28 cellular contexts compared by ENCODE assay signal in the genomic region with DNA sequence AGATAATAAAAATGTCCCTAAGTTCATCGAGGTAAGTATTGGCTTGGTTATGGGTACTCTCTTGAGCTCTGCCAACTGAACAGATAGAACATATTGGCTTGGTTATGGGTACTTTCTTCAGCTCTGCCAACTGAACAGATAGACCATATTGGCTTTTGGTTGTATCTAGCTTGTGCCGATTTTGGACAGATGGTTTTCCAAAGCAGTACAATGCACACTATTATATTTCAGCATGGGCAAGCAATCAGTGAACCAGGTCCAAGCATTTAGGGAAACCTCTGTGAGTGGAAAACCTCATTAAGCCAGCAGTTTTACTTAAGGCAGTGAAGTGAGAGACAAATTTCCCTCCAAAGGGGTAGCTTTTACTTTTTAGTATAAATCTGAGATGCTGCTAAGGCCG.
"Had no signal": no experiment of that assay in that cellular context is flagged by ENCODE, and none has a peak within 500 bp of the region (broad histone marks: within the 10 kb centered on the region; RNA-seq: fewer than 3 reads in every experiment).

No MANE protein-coding gene starts in this region.

- H3K27ac ChIP-seq: brain microvascular endothelial cell, colonic mucosa, epithelial cell of prostate, esophagus squamous epithelium, gastroesophageal sphincter, heart right ventricle, WERI-Rb-1 had no signal

- FAIRE-seq: astrocyte, bronchial epithelial cell, endometrium, endothelial cell of umbilical vein had no signal

- H3K9me3 ChIP-seq: colonic mucosa, esophagus squamous epithelium, gastroesophageal sphincter had no signal

- DNase-seq: activated B cell treated with CpG ODN at 0.5 μM for 24 hours; activated CD4-positive, alpha-beta T cell treated with anti-CD3 and anti-CD28 coated beads for 48 hours; activated CD4-positive, alpha-beta T cell treated with anti-CD3 and anti-CD28 coated beads, Interleukin-2, amount 50 U/mL, for 1 hour; activated CD4-positive, alpha-beta T cell treated with anti-CD3 and anti-CD28 coated beads, Interleukin-2, amount 50 U/mL, for 48 hours; activated CD8-positive, alpha-beta memory T cell treated with anti-CD3 and anti-CD28 coated beads for 24 hours; activated CD8-positive, alpha-beta T cell treated with anti-CD3 and anti-CD28 coated beads for 36 hours; activated effector memory CD4-positive, alpha-beta T cell treated with Interleukin-2 at 50 U/mL for 16 hours; activated gamma-delta T cell treated with Interleukin-2 at 50 U/mL for 16 hours; activated naive CD4-positive, alpha-beta T cell treated with anti-CD3 and anti-CD28 coated beads, Interleukin-2, amount 50 U/mL, for 16 hours; activated naive CD4-positive, alpha-beta T cell treated with Interleukin-2 at 50 U/mL for 16 hours; activated T-cell treated with anti-CD3 and anti-CD28 coated beads, Interleukin-2, amount 50 U/mL, for 4 hours; amniotic stem cell; anterior cingulate cortex; brain microvascular endothelial cell; colonic mucosa; effector CD8-positive, alpha-beta T cell; esophagus squamous epithelium; foreskin melanocyte; heart right ventricle; T-helper 17 cell; T1000; WERI-Rb-1 had no signal

- H3K27me3 ChIP-seq: brain microvascular endothelial cell, colonic mucosa, esophagus squamous epithelium, gastroesophageal sphincter, heart right ventricle had no signal

- H3K4me3 ChIP-seq: colonic mucosa, esophagus squamous epithelium, gastroesophageal sphincter, heart right ventricle had no signal

- H3K36me3 ChIP-seq: brain microvascular endothelial cell, colonic mucosa, esophagus squamous epithelium, gastroesophageal sphincter, heart right ventricle, WERI-Rb-1 had no signal

- H3K4me1 ChIP-seq: colonic mucosa, gastroesophageal sphincter, heart right ventricle had no signal
